ENCODE assay signal across 1 cellular context in the genomic region with DNA sequence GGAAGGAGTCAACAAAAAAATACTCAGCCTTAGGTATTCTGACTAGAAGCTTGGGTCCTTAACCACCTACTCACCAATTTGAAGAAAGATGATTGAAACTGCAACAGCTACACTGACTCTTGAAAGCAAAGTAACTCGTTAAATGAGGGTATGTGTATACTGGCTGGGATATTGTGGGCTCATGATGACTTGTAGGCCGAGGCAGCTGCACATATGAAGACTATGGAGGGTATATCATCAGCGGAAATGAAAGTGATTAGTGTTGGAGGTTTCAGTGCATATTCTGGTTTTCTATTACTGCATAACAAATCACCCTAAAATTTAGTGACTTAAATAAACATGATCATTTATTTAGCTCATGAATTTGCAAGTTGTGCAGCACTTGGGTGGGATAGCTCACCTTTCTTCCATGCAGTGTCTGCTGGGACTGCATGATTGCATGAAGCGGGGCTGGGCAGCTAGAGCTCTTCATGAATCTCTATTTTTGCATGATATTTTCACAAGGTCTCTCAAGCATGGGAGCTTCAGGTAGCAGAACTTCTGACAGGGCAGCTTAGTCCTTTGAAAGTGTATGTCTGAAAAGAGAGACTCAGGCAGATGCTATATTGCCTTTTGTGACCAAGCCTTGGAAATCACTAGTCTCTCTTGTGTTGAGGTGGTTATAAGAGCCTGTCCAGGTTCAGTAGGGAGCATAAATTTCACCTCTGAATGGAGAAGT.
TF ChIP-seq lines count a peak whose summit lies in the region.

No MANE protein-coding gene starts in this region.

TF ChIP-seq in SK-N-SH treated with all-trans-retinoic acid at 6 μM for 48 hours, 23 proteins besides CTCF, POLR2A, EP300 and RAD21 (continued from another document):
- TF ChIP-seq, protein P1, sequence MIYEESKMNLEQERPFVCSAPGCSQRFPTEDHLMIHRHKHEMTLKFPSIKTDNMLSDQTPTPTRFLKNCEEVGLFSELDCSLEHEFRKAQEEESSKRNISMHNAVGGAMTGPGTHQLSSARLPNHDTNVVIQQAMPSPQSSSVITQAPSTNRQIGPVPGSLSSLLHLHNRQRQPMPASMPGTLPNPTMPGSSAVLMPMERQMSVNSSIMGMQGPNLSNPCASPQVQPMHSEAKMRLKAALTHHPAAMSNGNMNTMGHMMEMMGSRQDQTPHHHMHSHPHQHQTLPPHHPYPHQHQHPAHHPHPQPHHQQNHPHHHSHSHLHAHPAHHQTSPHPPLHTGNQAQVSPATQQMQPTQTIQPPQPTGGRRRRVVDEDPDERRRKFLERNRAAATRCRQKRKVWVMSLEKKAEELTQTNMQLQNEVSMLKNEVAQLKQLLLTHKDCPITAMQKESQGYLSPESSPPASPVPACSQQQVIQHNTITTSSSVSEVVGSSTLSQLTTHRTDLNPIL (CRISPR knock-in tag; IDR thresholded peaks at IDR 0.05; ENCODE audit: low read depth) = no peak
- TF ChIP-seq ZC3H10 (CRISPR knock-in tag; IDR thresholded peaks at IDR 0.05) = no peak
